16 cellular contexts compared by ENCODE assay signal in genomic region chr12:121858318-121858661, GRCh38. TPM values are rescaled to one million over a fixed set of nuclear protein-coding genes. Genes with fewer than 3 reads are reported as not detected.
DNase-seq lines count a peak whose midpoint lies in the region; ATAC-seq and TF ChIP-seq lines count a peak whose summit lies in the region.
"Had no signal": no experiment of that assay in that cellular context is flagged by ENCODE, and none has a peak within 500 bp of the region (broad histone marks: within the 10 kb centered on the region; RNA-seq: fewer than 3 reads in every experiment).

No MANE protein-coding gene starts in this region.

- no peaks in the 10 kb centered on the region for H3K36me3 Mint-ChIP-seq in activated CD4-positive, alpha-beta T cell treated with anti-CD3 and anti-CD28 coated beads, Interleukin-2, amount 10 ng/mL, durations not matched to agents 7 days and 5 days (ENCODE audit: low read depth)
- H3K36me3 Mint-ChIP-seq: activated CD8-positive, alpha-beta memory T cell treated with anti-CD3 and anti-CD28 coated beads, Interleukin-2, amount 10 ng/mL, durations not matched to agents 7 days and 5 days had no signal

- TF ChIP-seq POLR2A in esophagus squamous epithelium (IDR thresholded peaks at IDR 0.05) (no peak), transverse colon (IDR thresholded peaks at IDR 0.05) (no peak)

- H2BK120ac ChIP-seq in neuronal stem cell (ENCODE audit: low read depth, low read length) = no peak overlapping the region

- H3K14ac ChIP-seq in neuronal stem cell (ENCODE audit: low read length) = no peak overlapping the region

- H3K9me3 ChIP-seq in esophagus squamous epithelium = no peaks in the 10 kb centered on the region
- no peaks in the 10 kb centered on the region for H3K9me3 ChIP-seq in neuronal stem cell (replicated peaks in 1 of 2; ENCODE audit: control insufficient read depth in 2 of 2, insufficient read depth in 1 of 2, low read depth in 1 of 2, low read length in 2 of 2)
- no peaks in the 10 kb centered on the region for H3K9me3 ChIP-seq in transverse colon
- H3K9me3 ChIP-seq: SJSA1 had no signal

- no peak overlapping the region for H3K4me2 ChIP-seq in neuronal stem cell (ENCODE audit: insufficient read depth, low read length, poor library complexity, severe bottlenecking)

- no peaks in the 10 kb centered on the region for H3K79me1 ChIP-seq in neuronal stem cell (ENCODE audit: low read depth, low read length)

- peak overlapping the region; percentile 41 for H3K27ac Mint-ChIP-seq in activated CD4-positive, alpha-beta T cell treated with anti-CD3 and anti-CD28 coated beads, Interleukin-2, amount 10 ng/mL, durations not matched to agents 7 days and 5 days
- H3K27ac Mint-ChIP-seq: activated CD8-positive, alpha-beta memory T cell treated with anti-CD3 and anti-CD28 coated beads, Interleukin-2, amount 10 ng/mL, durations not matched to agents 7 days and 5 days; activated naive CD4-positive, alpha-beta T cell treated with anti-CD3 and anti-CD28 coated beads for 36 hours had no signal

- in situ Hi-C loops in transverse colon (cut with MboI; ENCODE audit: low pct_ligation_motif_present in 1 of 4, low pct_unique_long_range_greater_than_20kb in 1 of 4, low sequenced_read_pairs in 3 of 4) = no loop called here

- CTCF ChIA-PET in activated CD4-positive, alpha-beta T cell treated with anti-CD3 and anti-CD28 coated beads, Interleukin-2, amount 10 ng/mL, durations not matched to agents 7 days and 5 days (lab: Charles Lee) = interaction anchor here (0.6 to 2.5 kb wide), 3 partner anchors 49 to 128 kb away, joined by 4 to 5 read pairs (median 5); partner anchors contain the start of gene RHOF

- no peak overlapping the region for H2BK5ac ChIP-seq in neuronal stem cell (ENCODE audit: low read length)

- DNase-seq in activated CD4-positive, alpha-beta T cell treated with anti-CD3 and anti-CD28 coated beads, Interleukin-2, amount 10 ng/mL, durations not matched to agents 7 days and 5 days = no peak
- DNase-seq in activated CD4-positive, alpha-beta T cell treated with anti-CD3 and anti-CD28 coated beads for 48 hours = no peak
- DNase-seq in esophagus squamous epithelium (lab: John Stamatoyannopoulos, UW) (no peak), neuronal stem cell (ENCODE audit: low spot score) (no peak), transverse colon (no peak), germinal center (ENCODE audit: low spot score) (no peak)
- DNase-seq: activated CD8-positive, alpha-beta memory T cell treated with anti-CD3 and anti-CD28 coated beads, Interleukin-2, amount 10 ng/mL, durations not matched to agents 7 days and 5 days; activated naive CD4-positive, alpha-beta T cell treated with anti-CD3 and anti-CD28 coated beads for 36 hours; cerebellar nuclear complex; GOT3; NCI-H2171 treated with DMSO at 0.1 percent for 48 hours; NK-92 treated with Interleukin-12 subunit alpha and Interleukin-12 subunit beta, amount 100 ng/mL, for 24 hours; retina had no signal

- peak overlapping the region; percentile 77 for H3K18ac ChIP-seq in neuronal stem cell (ENCODE audit: low read length)

- no peak overlapping the region for H3K4ac ChIP-seq in neuronal stem cell (ENCODE audit: low read length)

- TF ChIP-seq CTCF in esophagus squamous epithelium (IDR thresholded peaks at IDR 0.05) (no peak), transverse colon (IDR thresholded peaks at IDR 0.05) (no peak)

- H4K91ac ChIP-seq in neuronal stem cell (ENCODE audit: low read depth, low read length, poor library complexity) = no peak overlapping the region

- H3K9ac ChIP-seq in neuronal stem cell (ENCODE audit: low read depth, low read length, poor library complexity) = no peak overlapping the region

- peaks cover 0 to 25% (median 8%) of the 10 kb centered on the region in 3 donors for H3K4me1 ChIP-seq in esophagus squamous epithelium
- H3K4me1 ChIP-seq in neuronal stem cell (ENCODE audit: control insufficient read depth in 2 of 2, insufficient read depth in 1 of 2, low read depth in 1 of 2, low read length in 2 of 2) = peaks cover 19 to 24% of the 10 kb centered on the region in 2 donors
- peaks cover 9 to 20% (median 15%) of the 10 kb centered on the region in 4 donors for H3K4me1 ChIP-seq in transverse colon

- H2BK15ac ChIP-seq in neuronal stem cell (ENCODE audit: low read length) = no peak overlapping the region

- H2AK5ac ChIP-seq in neuronal stem cell (ENCODE audit: low read depth, low read length) = no peak overlapping the region

- no peaks in the 10 kb centered on the region for H3K9me3 Mint-ChIP-seq in activated CD4-positive, alpha-beta T cell treated with anti-CD3 and anti-CD28 coated beads, Interleukin-2, amount 10 ng/mL, durations not matched to agents 7 days and 5 days
- H3K9me3 Mint-ChIP-seq: activated naive CD4-positive, alpha-beta T cell treated with anti-CD3 and anti-CD28 coated beads for 36 hours had no signal

- H3K4me1 Mint-ChIP-seq in activated CD4-positive, alpha-beta T cell treated with anti-CD3 and anti-CD28 coated beads, Interleukin-2, amount 10 ng/mL, durations not matched to agents 7 days and 5 days = no peaks in the 10 kb centered on the region

- ATAC-seq in HG02970 (IDR thresholded peaks at IDR 0.05; ENCODE audit: low FRiP score, unreplicated experiment) (no peak), HG02571 (IDR thresholded peaks at IDR 0.05; ENCODE audit: unreplicated experiment) (no peak)
- ATAC-seq: activated CD8-positive, alpha-beta memory T cell treated with anti-CD3 and anti-CD28 coated beads, Interleukin-2, amount 10 ng/mL, durations not matched to agents 7 days and 5 days had no signal

- no peak overlapping the region for H4K8ac ChIP-seq in neuronal stem cell (ENCODE audit: low read depth, low read length)

- 80 to 84% methylated on average over 8 to 9 of the region's 10 CpGs for WGBS in esophagus squamous epithelium, 2 donors
- WGBS in neuronal stem cell (ENCODE audit: extremely low coverage in 2 of 2, insufficient read length in 2 of 2, insufficient replicate concordance in 1 of 2), 2 donors = no CpG with 5 or more reads among the region's 10 CpGs
- 81 to 93% methylated on average over 5 to 10 of the region's 10 CpGs for WGBS in transverse colon (ENCODE audit: low coverage in 1 of 2), 2 donors

- H3K23ac ChIP-seq in neuronal stem cell (ENCODE audit: low read depth, low read length, poor library complexity) = no peak overlapping the region

- H3K27ac ChIP-seq in esophagus squamous epithelium = peak overlapping the region; percentile 65 to 88 (median 86)
- H3K27ac ChIP-seq in neuronal stem cell (replicated peaks; ENCODE audit: low read length) = no peak overlapping the region
- peak overlapping the region; percentile 72 to 91 (median 86) for H3K27ac ChIP-seq in transverse colon
- H3K27ac ChIP-seq: SJSA1 had no signal

- H3K4me3 ChIP-seq in esophagus squamous epithelium = no peak overlapping the region
- no peak overlapping the region for H3K4me3 ChIP-seq in neuronal stem cell (ENCODE audit: low read length in 2 of 2)
- no peak overlapping the region for H3K4me3 ChIP-seq in transverse colon
- H3K4me3 ChIP-seq: SJSA1 had no signal

- H3K4me3 Mint-ChIP-seq in activated CD4-positive, alpha-beta T cell treated with anti-CD3 and anti-CD28 coated beads, Interleukin-2, amount 10 ng/mL, durations not matched to agents 7 days and 5 days = no peak overlapping the region
- H3K4me3 Mint-ChIP-seq: activated CD8-positive, alpha-beta memory T cell treated with anti-CD3 and anti-CD28 coated beads, Interleukin-2, amount 10 ng/mL, durations not matched to agents 7 days and 5 days; activated naive CD4-positive, alpha-beta T cell treated with anti-CD3 and anti-CD28 coated beads for 36 hours had no signal

- H2BK12ac ChIP-seq in neuronal stem cell (ENCODE audit: low read length) = no peak overlapping the region

- intact Hi-C loops in esophagus squamous epithelium (cut with DNase I) = no loop called here
- intact Hi-C loops in transverse colon (cut with DNase I; ENCODE audit: low total_unique reads) = no loop called here

- POLR2A ChIA-PET in activated CD4-positive, alpha-beta T cell treated with anti-CD3 and anti-CD28 coated beads, Interleukin-2, amount 10 ng/mL, durations not matched to agents 7 days and 5 days (lab: Charles Lee) = no interaction called here

- no peaks in the 10 kb centered on the region for H3K27me3 Mint-ChIP-seq in activated CD4-positive, alpha-beta T cell treated with anti-CD3 and anti-CD28 coated beads, Interleukin-2, amount 10 ng/mL, durations not matched to agents 7 days and 5 days
- H3K27me3 Mint-ChIP-seq: activated CD8-positive, alpha-beta memory T cell treated with anti-CD3 and anti-CD28 coated beads, Interleukin-2, amount 10 ng/mL, durations not matched to agents 7 days and 5 days had no signal

- H2AFZ ChIP-seq in neuronal stem cell (ENCODE audit: low read length) = no peak overlapping the region

- H3K36me3 ChIP-seq in esophagus squamous epithelium (no peaks in the 10 kb centered on the region), neuronal stem cell (replicated peaks in 1 of 2; ENCODE audit: control insufficient read depth in 2 of 2, insufficient read depth in 2 of 2, low read length in 2 of 2) (no peaks in the 10 kb centered on the region), transverse colon (no peaks in the 10 kb centered on the region)
- H3K36me3 ChIP-seq: SJSA1 had no signal

- TF ChIP-seq EP300 in transverse colon (IDR thresholded peaks at IDR 0.05; ENCODE audit: low read depth) = no peak

- H3K27me3 ChIP-seq in esophagus squamous epithelium (peaks cover 0 to 5% (median 0%) of the 10 kb centered on the region in 4 donors), neuronal stem cell (ENCODE audit: control insufficient read depth in 3 of 3, insufficient read depth in 3 of 3, low read depth in 1 of 3, low read length in 3 of 3) (no peaks in the 10 kb centered on the region), transverse colon (no peaks in the 10 kb centered on the region)
- H3K27me3 ChIP-seq: SJSA1 had no signal

RNA-seq across cellular contexts. Expression of gene HPD, which starts 0.4 kb away (rescaled TPM):
- not detected for total RNA-seq in activated CD4-positive, alpha-beta T cell treated with anti-CD3 and anti-CD28 coated beads, Interleukin-2, amount 10 ng/mL, durations not matched to agents 7 days and 5 days
- total RNA-seq in esophagus squamous epithelium (1 to 10 TPM in 1 of 4 donors, not detected in 3; 1.3 TPM), transverse colon (under 1 TPM in 1 of 4 donors, not detected in 3; 0.41 TPM)
- 0.13 TPM for polyA plus RNA-seq in neuronal stem cell (2013, experiment 1 of 2)
- polyA plus RNA-seq in neuronal stem cell (2013, experiment 2 of 2) = 0.18 TPM
- total RNA-seq: activated CD8-positive, alpha-beta memory T cell treated with anti-CD3 and anti-CD28 coated beads, Interleukin-2, amount 10 ng/mL, durations not matched to agents 7 days and 5 days; activated naive CD4-positive, alpha-beta T cell treated with anti-CD3 and anti-CD28 coated beads for 36 hours had no signal

RNA-seq across cellular contexts. Expression of gene PSMD9, which starts 30.3 kb away (rescaled TPM):
- total RNA-seq in activated CD4-positive, alpha-beta T cell treated with anti-CD3 and anti-CD28 coated beads, Interleukin-2, amount 10 ng/mL, durations not matched to agents 7 days and 5 days = 10 to 100 TPM; 60.0 to 62.0 TPM
- 100 to 1,000 TPM in 1 of 4 donors, 10 to 100 TPM in 3; 52.1 to 104 (median 71.4) TPM for total RNA-seq in esophagus squamous epithelium
- 28.5 TPM for polyA plus RNA-seq in neuronal stem cell (2013, experiment 1 of 2)
- 27.3 TPM for polyA plus RNA-seq in neuronal stem cell (2013, experiment 2 of 2)
- 10 to 100 TPM; 21.7 to 57.3 (median 46.2) TPM for total RNA-seq in transverse colon

RNA-seq across cellular contexts. Expression of gene SETD1B, which starts 54.5 kb away (rescaled TPM):
- total RNA-seq in activated CD4-positive, alpha-beta T cell treated with anti-CD3 and anti-CD28 coated beads, Interleukin-2, amount 10 ng/mL, durations not matched to agents 7 days and 5 days = 10 to 100 TPM; 32.6 to 34.1 TPM
- total RNA-seq in esophagus squamous epithelium = 10 to 100 TPM in 3 of 4 donors, 1 to 10 TPM in 1; 5.6 to 14.4 (median 10.6) TPM
- 6.1 TPM for polyA plus RNA-seq in neuronal stem cell (2013, experiment 1 of 2)
- 6.2 TPM for polyA plus RNA-seq in neuronal stem cell (2013, experiment 2 of 2)
- 10 to 100 TPM; 13.4 to 39.6 (median 15.2) TPM for total RNA-seq in transverse colon
